Comparison of ENCODE assay signal across 8 cellular contexts in genomic region chr10:69629897-69630650, GRCh38. TPM values are rescaled to one million over a fixed set of nuclear protein-coding genes. Genes with fewer than 3 reads are reported as not detected.
DNase-seq lines count a peak whose midpoint lies in the region; ATAC-seq, FAIRE-seq and TF ChIP-seq lines count a peak whose summit lies in the region.

Gene FAM241B, plus strand, starts transcription at chr10:69630247. Its CDS starts 1,497 bp downstream, at chr10:69631744.

- peak within 1 kb of the TSS; percentile 68 for H3K4me2 ChIP-seq in HepG2 (ENCODE audit: low read depth, low read length)

- CTCF ChIA-PET in HepG2 (lab: Yijun Ruan, JAX; ENCODE audit: low intra/inter-chr PET ratio, low total read pairs), result interaction anchor here (0.6 to 1.2 kb wide), 2 partner anchors 9 to 15 kb away, joined by 3 read pairs; no protein-coding TSS in a partner anchor

- peaks cover 0 to 6% of the 10 kb centered on the region in 2 experiments; a peak in 1 of 5 replicates for H3K27me3 ChIP-seq in HepG2 (ENCODE audit: control insufficient read depth in 1 of 2, insufficient read depth in 2 of 2, low read length in 2 of 2)

- peak within 1 kb of the TSS; percentile 43; the same call in 1 of the 2 replicates for H3K9ac ChIP-seq in HepG2 (ENCODE audit: insufficient read depth, low read depth, low read length)

- POLR2A ChIA-PET in HepG2 (lab: Yijun Ruan, JAX), result no interaction called here

- DNase-seq in M059J (ENCODE audit: low read depth) (peak; percentile 63), cerebellar cortex (ENCODE audit: low spot score) (peak; percentile 64), HepG2 (ENCODE audit: low spot score) (no peak)
- peak; percentile 82 for DNase-seq in activated CD4-positive, CD25-positive, alpha-beta regulatory T cell treated with anti-CD3 and anti-CD28 coated beads, Interleukin-2, amount 50 U/mL, for 72 hours
- DNase-seq in stimulated activated CD4-positive, alpha-beta T cell treated with anti-CD3 and anti-CD28 coated beads, Interleukin-4, amount 100 ng/mL, for 24 hours, result peak; percentile 75

- intact Hi-C loops in HepG2 (cut with micrococcal nuclease; ENCODE audit: unreplicated experiment), result no loop called here

- TF ChIP-seq CTCF in GM12874 (IDR thresholded peaks at IDR 0.05; ENCODE audit: insufficient read depth, low read depth, low read length) (peak; percentile 84), HepG2 (CRISPR knock-in tag; IDR thresholded peaks at IDR 0.05) (peak; percentile 81)

- ATAC-seq in HepG2, result peak; percentile 89
- ATAC-seq in HG03108 (IDR thresholded peaks at IDR 0.05; ENCODE audit: unreplicated experiment), result no peak
- no peak for ATAC-seq in GM19324 (IDR thresholded peaks at IDR 0.05; ENCODE audit: low FRiP score, unreplicated experiment)

- BruUV-seq in HepG2 (replicated peaks; lab: Mats Ljungman, UMichigan), result no TSS peak

- H3K9me3 ChIP-seq in HepG2 (ENCODE audit: low read length), result no peaks in the 10 kb centered on the region

- H4K20me1 ChIP-seq in HepG2 (ENCODE audit: insufficient read depth, low read length), result no peaks in the 10 kb centered on the region

- H3K4me3 ChIP-seq in HepG2 (replicated peaks in 1 of 3; ENCODE audit: insufficient read depth in 1 of 3, low read depth in 2 of 3, low read length in 3 of 3), result peak within 1 kb of the TSS; percentile 50 to 73 (median 70); a peak in 5 of 6 replicates

- no peak for TF ChIP-seq RAD21 in HepG2 (CRISPR knock-in tag; IDR thresholded peaks at IDR 0.05)

- no peak within 1 kb of the TSS for H2AFZ ChIP-seq in HepG2 (ENCODE audit: low read length)

- TF ChIP-seq EP300 in HepG2 (IDR thresholded peaks at IDR 0.05; ENCODE audit: low read depth in 2 of 2, low read length in 2 of 2), result no peak
- TF ChIP-seq EP300 in HepG2 (CRISPR knock-in tag; IDR thresholded peaks at IDR 0.05; ENCODE audit: borderline replicate concordance), result no peak

- no peak within 1 kb of the TSS for H3K27ac ChIP-seq in HepG2 (ENCODE audit: extremely low read length, insufficient read depth, low read length)

- no peak for TF ChIP-seq POLR2A in HepG2 (IDR thresholded peaks at IDR 0.05; ENCODE audit: insufficient read depth in 1 of 2, low read depth in 2 of 2, low read length in 2 of 2)

- H3K79me2 ChIP-seq in HepG2 (ENCODE audit: insufficient read depth, low read length), result no peaks in the 10 kb centered on the region

- in situ Hi-C loops in HepG2 (cut with HindIII; ENCODE audit: extremely low pct_ligation_motif_present, low pct_unique_long_range_greater_than_20kb), result no loop called here

- no peaks in the 10 kb centered on the region for H3K36me3 ChIP-seq in HepG2 (replicated peaks in 1 of 2; ENCODE audit: control insufficient read depth in 1 of 2, insufficient read depth in 2 of 2, low read length in 2 of 2)

- no peaks in the 10 kb centered on the region for H3K4me1 ChIP-seq in HepG2 (ENCODE audit: insufficient read depth, low read length)

- no peak for FAIRE-seq in HepG2 (lab: Jason Lieb, UNC)

- WGBS in HepG2 (ENCODE audit: low lambda C conversion rate), result 32% methylated on average over 20 of the region's 72 CpGs

TF ChIP-seq in HepG2, 621 proteins besides CTCF, POLR2A, EP300 and RAD21 (continues in another document):
- no peak for TF ChIP-seq U2AF1 (optimal IDR thresholded peaks at IDR 0.05; ENCODE audit: low read depth, low read length)
- TF ChIP-seq ZBTB14 (CRISPR knock-in tag; IDR thresholded peaks at IDR 0.05), result peak; percentile 75; the same call in 1 of the 2 replicates
- TF ChIP-seq STAG1 (CRISPR knock-in tag; IDR thresholded peaks at IDR 0.05), result peak; percentile 14; the same call in 1 of the 2 replicates
- 0 out of 2 replicates have a peak, but pooled peaks have one; percentile 33 for TF ChIP-seq RFXAP (CRISPR knock-in tag; IDR thresholded peaks at IDR 0.05; ENCODE audit: borderline replicate concordance)
- 0 out of 2 replicates have a peak, but pooled peaks have one; percentile 44 for TF ChIP-seq ARNT2 (CRISPR knock-in tag; IDR thresholded peaks at IDR 0.05; ENCODE audit: low read depth)
- TF ChIP-seq ELF1 (CRISPR knock-in tag; IDR thresholded peaks at IDR 0.05), result peak; percentile 38; the same call in 1 of the 2 replicates
- TF ChIP-seq SAP130 (CRISPR knock-in tag; IDR thresholded peaks at IDR 0.05; ENCODE audit: low read depth), result peak; percentile 31; the same call in 1 of the 2 replicates
- peak; percentile 28; the same call in 1 of the 2 replicates for TF ChIP-seq RBFOX2 (IDR thresholded peaks at IDR 0.05; ENCODE audit: low read depth, low read length)
- TF ChIP-seq XBP1 (CRISPR knock-in tag; IDR thresholded peaks at IDR 0.05), result no peak
- TF ChIP-seq MIER3 (CRISPR knock-in tag; IDR thresholded peaks at IDR 0.05; ENCODE audit: borderline replicate concordance), result no peak
- peak; percentile 39 for TF ChIP-seq SALL1 (CRISPR knock-in tag; IDR thresholded peaks at IDR 0.05)
- TF ChIP-seq FOXM1 (CRISPR knock-in tag; IDR thresholded peaks at IDR 0.05), result no peak
- 0 out of 2 replicates have a peak, but pooled peaks have one; percentile 48 for TF ChIP-seq ZBTB7B (CRISPR knock-in tag; IDR thresholded peaks at IDR 0.05)
- TF ChIP-seq PATZ1 (CRISPR knock-in tag; IDR thresholded peaks at IDR 0.05), result peak; percentile 53; the same call in 1 of the 2 replicates
- TF ChIP-seq ETV5 (CRISPR knock-in tag; IDR thresholded peaks at IDR 0.05; ENCODE audit: borderline replicate concordance), result peak; percentile 41; the same call in 1 of the 2 replicates
- peak; percentile 90 for TF ChIP-seq HNRNPK (IDR thresholded peaks at IDR 0.05; ENCODE audit: low read depth, low read length, poor library complexity, severe bottlenecking)
- no peak for TF ChIP-seq KDM6A (CRISPR knock-in tag; IDR thresholded peaks at IDR 0.05; ENCODE audit: low read depth)
- TF ChIP-seq NPAS2 (CRISPR knock-in tag; IDR thresholded peaks at IDR 0.05; ENCODE audit: borderline replicate concordance), result no peak
- no peak for TF ChIP-seq ZKSCAN1 (IDR thresholded peaks at IDR 0.05; ENCODE audit: low read length)
- TF ChIP-seq ZNF460 (CRISPR knock-in tag; IDR thresholded peaks at IDR 0.05; ENCODE audit: borderline replicate concordance), result no peak
- TF ChIP-seq NR3C1 (CRISPR knock-in tag; IDR thresholded peaks at IDR 0.05), result no peak
- 0 out of 2 replicates have a peak, but pooled peaks have one; percentile 6 for TF ChIP-seq ZNF777 (CRISPR knock-in tag; IDR thresholded peaks at IDR 0.05)
- no peak for TF ChIP-seq POLR2AphosphoS5 (IDR thresholded peaks at IDR 0.05; ENCODE audit: low read depth, low read length)
- TF ChIP-seq PHF20 (CRISPR knock-in tag; IDR thresholded peaks at IDR 0.05), result 0 out of 2 replicates have a peak, but pooled peaks have one; percentile 20
- TF ChIP-seq MYC (CRISPR knock-in tag; IDR thresholded peaks at IDR 0.05; ENCODE audit: borderline replicate concordance), result 0 out of 2 replicates have a peak, but pooled peaks have one; percentile 20

RNA-seq across cellular contexts. Expression of gene FAM241B, which starts in this region (rescaled TPM):
- total RNA-seq in M059J (2014; rRNA removed; shearing (Covaris generic)), result 1.9 and 2.8 TPM in 2 replicates
- total RNA-seq in HepG2 (2016; rRNA removed; fragmentation: Illumina TruSeq; extraction: Trizol), result 1.9 and 2.0 TPM in 2 replicates
- 1.2 and 1.6 TPM in 2 replicates for total RNA-seq in HepG2 (2016; cell fraction: cytosol; rRNA removed; fragmentation: Illumina TruSeq; extraction: Trizol; ENCODE audit: low read depth)
- total RNA-seq in HepG2 (2016; cell fraction: insoluble cytoplasmic fraction; rRNA removed; fragmentation: Illumina TruSeq; extraction: Trizol), result 1.4 and 1.8 TPM in 2 replicates
- 1.9 and 2.5 TPM in 2 replicates for total RNA-seq in HepG2 (2016; cell fraction: membrane; rRNA removed; fragmentation: Illumina TruSeq; extraction: Trizol)
- 2.2 and 2.3 TPM in 2 replicates for total RNA-seq in HepG2 (2016; cell fraction: nucleus; rRNA removed; fragmentation: Illumina TruSeq; extraction: Trizol)
- 4.0 and 5.8 TPM in 2 replicates for polyA plus RNA-seq in HepG2 (2011; rRNA removed)
- 4.4 and 5.3 TPM in 2 replicates for polyA plus RNA-seq in HepG2 (2011; cell fraction: cytosol; rRNA removed)
- 2.9 and 4.9 TPM in 2 replicates for polyA plus RNA-seq in HepG2 (2011; cell fraction: nucleus; rRNA removed)
- 2.2 and 3.5 TPM in 2 replicates for polyA plus RNA-seq in HepG2 (2012)
- polyA plus RNA-seq in HepG2 (2016; cell fraction: cytosol; fragmentation: Illumina TruSeq; extraction: Trizol; ENCODE audit: low read depth), result 2.6 and 2.8 TPM in 2 replicates
- 4.5 and 5.3 TPM in 2 replicates for polyA plus RNA-seq in HepG2 (2016; cell fraction: insoluble cytoplasmic fraction; fragmentation: Illumina TruSeq; extraction: Trizol; ENCODE audit: low read depth)
- 2.9 TPM in 2 replicates for polyA plus RNA-seq in HepG2 (2016; cell fraction: membrane; fragmentation: Illumina TruSeq; extraction: Trizol; ENCODE audit: low read depth)
- polyA plus RNA-seq in HepG2 (2016; cell fraction: nucleus; fragmentation: Illumina TruSeq; extraction: Trizol; ENCODE audit: insufficient read depth, low read depth), result 4.9 and 6.1 TPM in 2 replicates
- 7.1 and 10.4 TPM in 2 replicates for polyA minus RNA-seq in HepG2 (2011; rRNA and poly(A)+ RNA removed; ENCODE audit: low replicate concordance)
- polyA minus RNA-seq in HepG2 (2011; cell fraction: cytosol; rRNA and poly(A)+ RNA removed), result 0.99 TPM in 1 of 2 replicates, not detected in the other
- 2.6 and 4.7 TPM in 2 replicates for polyA minus RNA-seq in HepG2 (2011; cell fraction: nucleus; rRNA and poly(A)+ RNA removed)
